ENCODE assay signal across 2 cellular contexts in the genomic region with DNA sequence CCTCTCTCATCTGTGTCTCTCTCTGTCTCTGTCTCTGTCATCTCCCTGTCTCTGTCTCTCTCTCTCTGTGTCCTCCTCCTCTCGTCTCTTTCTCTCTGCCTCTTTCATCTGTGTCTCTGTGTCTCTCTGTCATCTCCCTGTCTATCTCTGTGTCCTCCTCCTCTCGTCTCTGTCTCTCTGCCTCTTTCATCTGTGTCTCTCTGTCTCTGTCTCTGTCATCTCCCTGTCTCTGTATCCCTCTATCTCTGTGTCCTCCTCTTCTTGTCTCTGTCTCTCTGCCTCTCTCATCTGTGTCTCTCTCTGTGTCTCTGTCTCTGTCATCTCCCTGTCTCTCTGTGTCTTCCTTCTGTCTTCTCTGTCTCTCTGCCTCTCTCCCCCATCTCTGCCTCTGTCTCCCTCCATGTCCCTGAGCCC.
TF ChIP-seq lines count a peak whose summit lies in the region.

No MANE protein-coding gene starts in this region.

TF ChIP-seq in GM23338, 12 proteins besides CTCF, POLR2A, EP300 and RAD21:
- TF ChIP-seq NANOG (IDR thresholded peaks at IDR 0.05; ENCODE audit: borderline replicate concordance), result no peak
- no peak for TF ChIP-seq JUNB (IDR thresholded peaks at IDR 0.05; ENCODE audit: unreplicated experiment)
- TF ChIP-seq POLR2AphosphoS5 (IDR thresholded peaks at IDR 0.05; ENCODE audit: low read depth), result no peak
- TF ChIP-seq, protein P1, sequence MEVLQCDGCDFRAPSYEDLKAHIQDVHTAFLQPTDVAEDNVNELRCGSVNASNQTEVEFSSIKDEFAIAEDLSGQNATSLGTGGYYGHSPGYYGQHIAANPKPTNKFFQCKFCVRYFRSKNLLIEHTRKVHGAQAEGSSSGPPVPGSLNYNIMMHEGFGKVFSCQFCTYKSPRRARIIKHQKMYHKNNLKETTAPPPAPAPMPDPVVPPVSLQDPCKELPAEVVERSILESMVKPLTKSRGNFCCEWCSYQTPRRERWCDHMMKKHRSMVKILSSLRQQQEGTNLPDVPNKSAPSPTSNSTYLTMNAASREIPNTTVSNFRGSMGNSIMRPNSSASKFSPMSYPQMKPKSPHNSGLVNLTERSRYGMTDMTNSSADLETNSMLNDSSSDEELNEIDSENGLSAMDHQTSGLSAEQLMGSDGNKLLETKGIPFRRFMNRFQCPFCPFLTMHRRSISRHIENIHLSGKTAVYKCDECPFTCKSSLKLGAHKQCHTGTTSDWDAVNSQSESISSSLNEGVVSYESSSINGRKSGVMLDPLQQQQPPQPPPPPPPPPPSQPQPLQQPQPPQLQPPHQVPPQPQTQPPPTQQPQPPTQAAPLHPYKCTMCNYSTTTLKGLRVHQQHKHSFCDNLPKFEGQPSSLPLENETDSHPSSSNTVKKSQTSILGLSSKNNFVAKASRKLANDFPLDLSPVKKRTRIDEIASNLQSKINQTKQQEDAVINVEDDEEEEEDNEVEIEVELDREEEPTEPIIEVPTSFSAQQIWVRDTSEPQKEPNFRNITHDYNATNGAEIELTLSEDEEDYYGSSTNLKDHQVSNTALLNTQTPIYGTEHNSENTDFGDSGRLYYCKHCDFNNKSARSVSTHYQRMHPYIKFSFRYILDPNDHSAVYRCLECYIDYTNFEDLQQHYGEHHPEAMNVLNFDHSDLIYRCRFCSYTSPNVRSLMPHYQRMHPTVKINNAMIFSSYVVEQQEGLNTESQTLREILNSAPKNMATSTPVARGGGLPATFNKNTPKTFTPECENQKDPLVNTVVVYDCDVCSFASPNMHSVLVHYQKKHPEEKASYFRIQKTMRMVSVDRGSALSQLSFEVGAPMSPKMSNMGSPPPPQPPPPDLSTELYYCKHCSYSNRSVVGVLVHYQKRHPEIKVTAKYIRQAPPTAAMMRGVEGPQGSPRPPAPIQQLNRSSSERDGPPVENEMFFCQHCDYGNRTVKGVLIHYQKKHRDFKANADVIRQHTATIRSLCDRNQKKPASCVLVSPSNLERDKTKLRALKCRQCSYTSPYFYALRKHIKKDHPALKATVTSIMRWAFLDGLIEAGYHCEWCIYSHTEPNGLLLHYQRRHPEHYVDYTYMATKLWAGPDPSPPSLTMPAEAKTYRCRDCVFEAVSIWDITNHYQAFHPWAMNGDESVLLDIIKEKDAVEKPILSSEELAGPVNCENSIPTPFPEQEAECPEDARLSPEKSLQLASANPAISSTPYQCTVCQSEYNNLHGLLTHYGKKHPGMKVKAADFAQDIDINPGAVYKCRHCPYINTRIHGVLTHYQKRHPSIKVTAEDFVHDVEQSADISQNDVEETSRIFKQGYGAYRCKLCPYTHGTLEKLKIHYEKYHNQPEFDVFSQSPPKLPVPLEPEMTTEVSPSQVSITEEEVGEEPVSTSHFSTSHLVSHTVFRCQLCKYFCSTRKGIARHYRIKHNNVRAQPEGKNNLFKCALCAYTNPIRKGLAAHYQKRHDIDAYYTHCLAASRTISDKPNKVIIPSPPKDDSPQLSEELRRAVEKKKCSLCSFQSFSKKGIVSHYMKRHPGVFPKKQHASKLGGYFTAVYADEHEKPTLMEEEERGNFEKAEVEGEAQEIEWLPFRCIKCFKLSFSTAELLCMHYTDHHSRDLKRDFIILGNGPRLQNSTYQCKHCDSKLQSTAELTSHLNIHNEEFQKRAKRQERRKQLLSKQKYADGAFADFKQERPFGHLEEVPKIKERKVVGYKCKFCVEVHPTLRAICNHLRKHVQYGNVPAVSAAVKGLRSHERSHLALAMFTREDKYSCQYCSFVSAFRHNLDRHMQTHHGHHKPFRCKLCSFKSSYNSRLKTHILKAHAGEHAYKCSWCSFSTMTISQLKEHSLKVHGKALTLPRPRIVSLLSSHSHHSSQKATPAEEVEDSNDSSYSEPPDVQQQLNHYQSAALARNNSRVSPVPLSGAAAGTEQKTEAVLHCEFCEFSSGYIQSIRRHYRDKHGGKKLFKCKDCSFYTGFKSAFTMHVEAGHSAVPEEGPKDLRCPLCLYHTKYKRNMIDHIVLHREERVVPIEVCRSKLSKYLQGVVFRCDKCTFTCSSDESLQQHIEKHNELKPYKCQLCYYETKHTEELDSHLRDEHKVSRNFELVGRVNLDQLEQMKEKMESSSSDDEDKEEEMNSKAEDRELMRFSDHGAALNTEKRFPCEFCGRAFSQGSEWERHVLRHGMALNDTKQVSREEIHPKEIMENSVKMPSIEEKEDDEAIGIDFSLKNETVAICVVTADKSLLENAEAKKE (CRISPR knock-in tag; IDR thresholded peaks at IDR 0.05), result no peak
- no peak for TF ChIP-seq EZH2 (IDR thresholded peaks at IDR 0.05; ENCODE audit: low read depth, unreplicated experiment)
- no peak for TF ChIP-seq STAT1 (IDR thresholded peaks at IDR 0.05; ENCODE audit: unreplicated experiment)
- TF ChIP-seq ZNF331 (CRISPR knock-in tag; IDR thresholded peaks at IDR 0.05; ENCODE audit: low read depth), result no peak

TF ChIP-seq in GM12878, 131 proteins besides CTCF, POLR2A, EP300 and RAD21:
- TF ChIP-seq YBX1 (IDR thresholded peaks at IDR 0.05) (peak; percentile 52; the same call in 1 of the 2 replicates), HDGF (IDR thresholded peaks at IDR 0.05) (peak; percentile 100), FOXM1 (IDR thresholded peaks at IDR 0.05; ENCODE audit: low read depth, low read length) (no peak), ZNF217 (IDR thresholded peaks at IDR 0.05) (0 out of 2 replicates have a peak, but pooled peaks have one; percentile 59), NBN (IDR thresholded peaks at IDR 0.05) (peak; percentile 98; the same call in 1 of the 2 replicates), BCL11A (IDR thresholded peaks at IDR 0.05; ENCODE audit: low read depth, low read length) (no peak), RAD51 (IDR thresholded peaks at IDR 0.05) (peak; percentile 5; the same call in 1 of the 2 replicates)
- TF ChIP-seq, protein P2, sequence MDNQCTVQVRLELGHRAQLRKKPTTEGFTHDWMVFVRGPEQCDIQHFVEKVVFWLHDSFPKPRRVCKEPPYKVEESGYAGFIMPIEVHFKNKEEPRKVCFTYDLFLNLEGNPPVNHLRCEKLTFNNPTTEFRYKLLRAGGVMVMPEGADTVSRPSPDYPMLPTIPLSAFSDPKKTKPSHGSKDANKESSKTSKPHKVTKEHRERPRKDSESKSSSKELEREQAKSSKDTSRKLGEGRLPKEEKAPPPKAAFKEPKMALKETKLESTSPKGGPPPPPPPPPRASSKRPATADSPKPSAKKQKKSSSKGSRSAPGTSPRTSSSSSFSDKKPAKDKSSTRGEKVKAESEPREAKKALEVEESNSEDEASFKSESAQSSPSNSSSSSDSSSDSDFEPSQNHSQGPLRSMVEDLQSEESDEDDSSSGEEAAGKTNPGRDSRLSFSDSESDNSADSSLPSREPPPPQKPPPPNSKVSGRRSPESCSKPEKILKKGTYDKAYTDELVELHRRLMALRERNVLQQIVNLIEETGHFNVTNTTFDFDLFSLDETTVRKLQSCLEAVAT (IDR thresholded peaks at IDR 0.05), result peak; percentile 84
- TF ChIP-seq, protein P3, sequence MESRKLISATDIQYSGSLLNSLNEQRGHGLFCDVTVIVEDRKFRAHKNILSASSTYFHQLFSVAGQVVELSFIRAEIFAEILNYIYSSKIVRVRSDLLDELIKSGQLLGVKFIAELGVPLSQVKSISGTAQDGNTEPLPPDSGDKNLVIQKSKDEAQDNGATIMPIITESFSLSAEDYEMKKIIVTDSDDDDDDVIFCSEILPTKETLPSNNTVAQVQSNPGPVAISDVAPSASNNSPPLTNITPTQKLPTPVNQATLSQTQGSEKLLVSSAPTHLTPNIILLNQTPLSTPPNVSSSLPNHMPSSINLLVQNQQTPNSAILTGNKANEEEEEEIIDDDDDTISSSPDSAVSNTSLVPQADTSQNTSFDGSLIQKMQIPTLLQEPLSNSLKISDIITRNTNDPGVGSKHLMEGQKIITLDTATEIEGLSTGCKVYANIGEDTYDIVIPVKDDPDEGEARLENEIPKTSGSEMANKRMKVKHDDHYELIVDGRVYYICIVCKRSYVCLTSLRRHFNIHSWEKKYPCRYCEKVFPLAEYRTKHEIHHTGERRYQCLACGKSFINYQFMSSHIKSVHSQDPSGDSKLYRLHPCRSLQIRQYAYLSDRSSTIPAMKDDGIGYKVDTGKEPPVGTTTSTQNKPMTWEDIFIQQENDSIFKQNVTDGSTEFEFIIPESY (IDR thresholded peaks at IDR 0.05), result peak; percentile 46; the same call in 1 of the 2 replicates
- TF ChIP-seq, protein P4, sequence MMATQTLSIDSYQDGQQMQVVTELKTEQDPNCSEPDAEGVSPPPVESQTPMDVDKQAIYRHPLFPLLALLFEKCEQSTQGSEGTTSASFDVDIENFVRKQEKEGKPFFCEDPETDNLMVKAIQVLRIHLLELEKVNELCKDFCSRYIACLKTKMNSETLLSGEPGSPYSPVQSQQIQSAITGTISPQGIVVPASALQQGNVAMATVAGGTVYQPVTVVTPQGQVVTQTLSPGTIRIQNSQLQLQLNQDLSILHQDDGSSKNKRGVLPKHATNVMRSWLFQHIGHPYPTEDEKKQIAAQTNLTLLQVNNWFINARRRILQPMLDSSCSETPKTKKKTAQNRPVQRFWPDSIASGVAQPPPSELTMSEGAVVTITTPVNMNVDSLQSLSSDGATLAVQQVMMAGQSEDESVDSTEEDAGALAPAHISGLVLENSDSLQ (IDR thresholded peaks at IDR 0.05), result peak; percentile 40; the same call in 1 of the 2 replicates
